21 cellular contexts compared by ENCODE assay signal in the genomic region with DNA sequence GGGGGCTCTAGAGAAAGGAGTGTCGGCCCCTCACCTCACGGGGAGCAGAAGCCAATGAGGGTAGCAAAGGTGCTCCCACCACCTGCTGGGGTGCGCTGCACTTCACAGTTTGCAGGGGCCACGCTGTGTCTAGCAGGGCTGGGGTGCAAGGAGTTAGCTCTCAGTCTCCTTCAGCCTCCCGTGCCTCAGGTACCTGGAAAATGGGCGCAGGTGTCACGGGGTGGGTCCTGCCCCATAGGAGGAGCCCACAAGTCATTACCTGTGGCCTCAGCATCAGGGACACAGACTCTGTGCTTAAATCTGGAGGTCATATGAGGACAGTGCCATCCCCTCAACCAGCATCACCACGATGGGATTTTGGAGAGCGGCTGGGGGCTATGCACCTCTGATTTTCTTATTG.
DNase-seq lines count a peak whose midpoint lies in the region; FAIRE-seq and TF ChIP-seq lines count a peak whose summit lies in the region.
"Had no signal": no experiment of that assay in that cellular context is flagged by ENCODE, and none has a peak within 500 bp of the region (broad histone marks: within the 10 kb centered on the region; RNA-seq: fewer than 3 reads in every experiment).

No MANE protein-coding gene starts in this region.

- WGBS in neuronal stem cell (ENCODE audit: extremely low coverage in 2 of 2, insufficient read length in 2 of 2, insufficient replicate concordance in 1 of 2), 2 donors: no CpG with 5 or more reads among the region's 9 CpGs
- 69 to 78% (median 76%) methylated on average over 9 of the region's 9 CpGs for WGBS in stomach, 5 donors

- no peak overlapping the region for H2BK5ac ChIP-seq in neuronal stem cell (ENCODE audit: low read length)

- H3K4me1 Mint-ChIP-seq in activated T-cell treated with anti-CD3 and anti-CD28 coated beads, Interleukin-2, amount 50 U/mL, for 24 hours (ENCODE audit: low read depth): no peaks in the 10 kb centered on the region
- H3K4me1 Mint-ChIP-seq: IgD-negative memory B cell had no signal

- H2AK5ac ChIP-seq in neuronal stem cell (ENCODE audit: low read depth, low read length): no peak overlapping the region

- H3K4me3 ChIP-seq in Peyer's patch (no peak overlapping the region), neuronal stem cell (ENCODE audit: low read length in 2 of 2) (no peak overlapping the region), stomach (no peak overlapping the region)

- DNase-seq in activated effector memory CD4-positive, alpha-beta T cell treated with anti-CD3 and anti-CD28 coated beads, Interleukin-2, amount 50 U/mL, for 16 hours: peak; percentile 44
- no peak for DNase-seq in activated effector memory CD4-positive, alpha-beta T cell treated with Interleukin-2 at 50 U/mL for 16 hours
- DNase-seq in Peyer's patch: peak in 2 of 3 donors; percentile 13 to 18
- DNase-seq in neuronal stem cell (ENCODE audit: low spot score): no peak
- DNase-seq in stomach: peak; percentile 20
- DNase-seq in activated T-cell treated with anti-CD3 and anti-CD28 coated beads, Interleukin-2, amount 50 U/mL, for 24 hours: no peak
- no peak for DNase-seq in GM19239 (ENCODE audit: insufficient read length, low spot score)
- no peak for DNase-seq in AG20443 (ENCODE audit: low spot score)
- DNase-seq: 8988T; NCI-H1105; NCI-H2029 treated with DMSO at 0.1 percent for 48 hours; NCI-H226; NCI-H510A treated with DMSO at 0.1 percent for 48 hours; NCI-H748 treated with DMSO at 0.1 percent for 48 hours; NK-92 treated with Interleukin-12 subunit alpha and Interleukin-12 subunit beta, amount 100 ng/mL, for 24 hours had no signal

- intact Hi-C loops in stomach (cut with DNase I; ENCODE audit: low total_unique reads): no loop called here

- H3K18ac ChIP-seq in neuronal stem cell (ENCODE audit: low read length): peak overlapping the region; percentile 18

- TF ChIP-seq POLR2A in Peyer's patch (IDR thresholded peaks at IDR 0.05) (no peak), stomach (IDR thresholded peaks at IDR 0.05) (no peak)

- H3K27ac ChIP-seq in Peyer's patch (no peak overlapping the region), neuronal stem cell (replicated peaks; ENCODE audit: low read length) (no peak overlapping the region), stomach (no peak overlapping the region)
- H3K27ac ChIP-seq: C4-2B had no signal

- H3K27me3 Mint-ChIP-seq in activated T-cell treated with anti-CD3 and anti-CD28 coated beads, Interleukin-2, amount 50 U/mL, for 24 hours: no peaks in the 10 kb centered on the region
- H3K27me3 Mint-ChIP-seq: IgD-negative memory B cell had no signal

- H2BK15ac ChIP-seq in neuronal stem cell (ENCODE audit: low read length): no peak overlapping the region

- no peak overlapping the region for H3K4me2 ChIP-seq in neuronal stem cell (ENCODE audit: insufficient read depth, low read length, poor library complexity, severe bottlenecking)

- no peak for FAIRE-seq in GM19239 (lab: Jason Lieb, UNC)
- FAIRE-seq: G401.6, GM12892, GM18507, H1 had no signal

- TF ChIP-seq EP300 in stomach (IDR thresholded peaks at IDR 0.05): no peak

- TF ChIP-seq CTCF in Peyer's patch (IDR thresholded peaks at IDR 0.05) (no peak), stomach (IDR thresholded peaks at IDR 0.05) (no peak)

- peak overlapping the region; percentile 79 for H3K14ac ChIP-seq in neuronal stem cell (ENCODE audit: low read length)

- H3K36me3 ChIP-seq in Peyer's patch: no peaks in the 10 kb centered on the region
- no peaks in the 10 kb centered on the region for H3K36me3 ChIP-seq in neuronal stem cell (replicated peaks in 1 of 2; ENCODE audit: control insufficient read depth in 2 of 2, insufficient read depth in 2 of 2, low read length in 2 of 2)
- no peaks in the 10 kb centered on the region for H3K36me3 ChIP-seq in stomach

- H3K23ac ChIP-seq in neuronal stem cell (ENCODE audit: low read depth, low read length, poor library complexity): no peak overlapping the region

- H3K4me1 ChIP-seq in Peyer's patch: no peaks in the 10 kb centered on the region
- H3K4me1 ChIP-seq in neuronal stem cell (ENCODE audit: control insufficient read depth in 2 of 2, insufficient read depth in 1 of 2, low read depth in 1 of 2, low read length in 2 of 2): peaks cover 0 to 3% of the 10 kb centered on the region in 2 donors
- H3K4me1 ChIP-seq in stomach: no peaks in the 10 kb centered on the region

- no peaks in the 10 kb centered on the region for H3K36me3 Mint-ChIP-seq in activated T-cell treated with anti-CD3 and anti-CD28 coated beads, Interleukin-2, amount 50 U/mL, for 24 hours (ENCODE audit: low read depth)
- H3K36me3 Mint-ChIP-seq: IgD-negative memory B cell had no signal

- H3K4me3 Mint-ChIP-seq in activated T-cell treated with anti-CD3 and anti-CD28 coated beads, Interleukin-2, amount 50 U/mL, for 24 hours: no peak overlapping the region
- H3K4me3 Mint-ChIP-seq: IgD-negative memory B cell had no signal

- H3K79me1 ChIP-seq in neuronal stem cell (ENCODE audit: low read depth, low read length): no peaks in the 10 kb centered on the region

- H4K91ac ChIP-seq in neuronal stem cell (ENCODE audit: low read depth, low read length, poor library complexity): no peak overlapping the region

- H3K9me3 ChIP-seq in Peyer's patch (no peaks in the 10 kb centered on the region), neuronal stem cell (replicated peaks in 1 of 2; ENCODE audit: control insufficient read depth in 2 of 2, insufficient read depth in 1 of 2, low read depth in 1 of 2, low read length in 2 of 2) (no peaks in the 10 kb centered on the region), stomach (no peaks in the 10 kb centered on the region)

- no peak overlapping the region for H3K4ac ChIP-seq in neuronal stem cell (ENCODE audit: low read length)

- H4K8ac ChIP-seq in neuronal stem cell (ENCODE audit: low read depth, low read length): no peak overlapping the region

- no peak overlapping the region for H3K27ac Mint-ChIP-seq in activated T-cell treated with anti-CD3 and anti-CD28 coated beads, Interleukin-2, amount 50 U/mL, for 24 hours
- H3K27ac Mint-ChIP-seq: IgD-negative memory B cell had no signal

- H2BK120ac ChIP-seq in neuronal stem cell (ENCODE audit: low read depth, low read length): no peak overlapping the region

- no peak overlapping the region for H2AFZ ChIP-seq in neuronal stem cell (ENCODE audit: low read length)

- no peak overlapping the region for H3K9ac ChIP-seq in neuronal stem cell (ENCODE audit: low read depth, low read length, poor library complexity)

- no peak overlapping the region for H2BK12ac ChIP-seq in neuronal stem cell (ENCODE audit: low read length)

- no peaks in the 10 kb centered on the region for H3K27me3 ChIP-seq in Peyer's patch
- no peaks in the 10 kb centered on the region for H3K27me3 ChIP-seq in neuronal stem cell (ENCODE audit: control insufficient read depth in 3 of 3, insufficient read depth in 3 of 3, low read depth in 1 of 3, low read length in 3 of 3)
- peaks cover 0 to 16% (median 0%) of the 10 kb centered on the region in 3 donors for H3K27me3 ChIP-seq in stomach

- no peaks in the 10 kb centered on the region for H3K9me3 Mint-ChIP-seq in activated T-cell treated with anti-CD3 and anti-CD28 coated beads, Interleukin-2, amount 50 U/mL, for 24 hours

Comparison
In these comparisons a context has a peak if more than half of its experiments do, and no peak if none do; other contexts are left out.
1. DNase-seq: peak in activated effector memory CD4-positive, alpha-beta T cell treated with anti-CD3 and anti-CD28 coated beads, Interleukin-2, amount 50 U/mL, for 16 hours (single experiment), Peyer's patch (2 of 3) and stomach (single experiment); none in activated effector memory CD4-positive, alpha-beta T cell treated with Interleukin-2 at 50 U/mL for 16 hours (single experiment), neuronal stem cell (single experiment), activated T-cell treated with anti-CD3 and anti-CD28 coated beads, Interleukin-2, amount 50 U/mL, for 24 hours (single experiment), GM19239 (single experiment) and AG20443 (single experiment).